In the genomic region with DNA sequence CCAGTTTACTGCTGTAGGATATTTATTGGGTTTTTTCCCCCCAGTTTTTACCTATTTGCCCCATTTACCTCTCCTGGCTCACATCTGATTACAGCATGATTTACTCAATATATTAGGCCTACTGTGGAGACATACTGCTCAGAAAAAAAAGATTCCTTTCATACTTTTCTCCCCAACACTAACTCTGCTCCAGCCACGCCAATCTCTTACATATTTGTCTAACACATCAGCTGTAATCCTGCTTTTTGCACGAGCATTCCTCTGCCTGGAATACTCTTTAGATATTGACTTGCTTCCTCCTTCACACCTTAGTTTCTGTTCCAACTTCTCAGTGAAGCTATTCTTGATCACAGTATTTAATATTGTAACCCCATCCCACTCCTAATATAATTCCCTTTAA, we compare ENCODE assay signal across 22 cellular contexts.
A peak's percentile ranks its signal among the peaks of the same experiment; 100 is the strongest.
DNase-seq lines count a peak whose midpoint lies in the region; ATAC-seq, FAIRE-seq and TF ChIP-seq lines count a peak whose summit lies in the region.
"Had no signal": no experiment of that assay in that cellular context is flagged by ENCODE, and none has a peak within 500 bp of the region (broad histone marks: within the 10 kb centered on the region; RNA-seq: fewer than 3 reads in every experiment).

No MANE protein-coding gene starts in this region.

- H3K9ac ChIP-seq in HepG2 (ENCODE audit: insufficient read depth, low read depth, low read length): no peak overlapping the region

- no TSS peak for BruUV-seq in HepG2 (replicated peaks; lab: Mats Ljungman, UMichigan)

- no peak for TF ChIP-seq POLR2A in HepG2 (IDR thresholded peaks at IDR 0.05; ENCODE audit: insufficient read depth in 1 of 2, low read depth in 2 of 2, low read length in 2 of 2)

- TF ChIP-seq RAD21 in HepG2 (CRISPR knock-in tag; IDR thresholded peaks at IDR 0.05): no peak

- H3K4me1 ChIP-seq in neutrophil (ENCODE audit: control insufficient read depth in 1 of 2, insufficient read depth in 1 of 2, low read depth in 1 of 2, low read length in 1 of 2): peaks cover 28 to 36% of the 10 kb centered on the region in 2 experiments
- no peaks in the 10 kb centered on the region for H3K4me1 ChIP-seq in HepG2 (ENCODE audit: insufficient read depth, low read length)
- H3K4me1 ChIP-seq: psoas muscle, SJSA1, vagina had no signal

- no peak overlapping the region for H3K4me2 ChIP-seq in HepG2 (ENCODE audit: low read depth, low read length)

- TF ChIP-seq EP300 in HepG2 (IDR thresholded peaks at IDR 0.05; ENCODE audit: low read depth in 2 of 2, low read length in 2 of 2) (no peak), HepG2 (CRISPR knock-in tag; IDR thresholded peaks at IDR 0.05; ENCODE audit: borderline replicate concordance) (no peak)

- H3K79me2 ChIP-seq in HepG2 (ENCODE audit: insufficient read depth, low read length): no peaks in the 10 kb centered on the region

- no peak overlapping the region for H2AFZ ChIP-seq in HepG2 (ENCODE audit: low read length)

- intact Hi-C loops in HepG2 (cut with micrococcal nuclease; ENCODE audit: unreplicated experiment): no loop called here

- H3K27ac ChIP-seq in neutrophil: peak overlapping the region; percentile 85
- H3K27ac ChIP-seq in HepG2 (ENCODE audit: extremely low read length, insufficient read depth, low read length): no peak overlapping the region
- H3K27ac ChIP-seq: psoas muscle, SJSA1, vagina, VCaP had no signal

- DNase-seq in AG10803 (ENCODE audit: low read depth) (peak; percentile 59), HS-27A (ENCODE audit: low read depth) (peak; percentile 38), dedifferentiated amniotic fluid mesenchymal stem cell (ENCODE audit: extremely low spot score) (peak; percentile 64), ureter (ENCODE audit: low spot score) (no peak), HepG2 (ENCODE audit: low spot score) (no peak)
- DNase-seq: ACHN; activated CD4-positive, alpha-beta T cell treated with anti-CD3 and anti-CD28 coated beads, Interleukin-2, amount 50 U/mL, for 4 hours; activated gamma-delta T cell treated with Interleukin-2 at 50 U/mL for 16 hours; CD8-positive, alpha-beta memory T cell; DMS79; kidney; NCI-H2227 treated with DMSO at 0.1 percent for 48 hours; nephron progenitor cell; psoas muscle; stimulated activated CD4-positive, alpha-beta T cell treated with anti-CD3 and anti-CD28 coated beads, Interleukin-4, amount 100 ng/mL, for 4 hours; T-helper 2 cell had no signal

- CTCF ChIA-PET in HepG2 (lab: Yijun Ruan, JAX; ENCODE audit: low intra/inter-chr PET ratio, low total read pairs): no interaction called here

- H4K20me1 ChIP-seq in HepG2 (ENCODE audit: insufficient read depth, low read length): no peaks in the 10 kb centered on the region

- in situ Hi-C loops in HepG2 (cut with HindIII; ENCODE audit: extremely low pct_ligation_motif_present, low pct_unique_long_range_greater_than_20kb): no loop called here

- no peak for ATAC-seq in GM18502 (IDR thresholded peaks at IDR 0.05; ENCODE audit: poor library complexity, unreplicated experiment)
- no peak for ATAC-seq in HG02763 (IDR thresholded peaks at IDR 0.05; ENCODE audit: unreplicated experiment)
- no peak for ATAC-seq in HepG2

- H3K36me3 ChIP-seq in neutrophil (no peaks in the 10 kb centered on the region), HepG2 (replicated peaks in 1 of 2; ENCODE audit: control insufficient read depth in 1 of 2, insufficient read depth in 2 of 2, low read length in 2 of 2) (no peaks in the 10 kb centered on the region)
- H3K36me3 ChIP-seq: SJSA1, vagina had no signal

- H3K9me3 ChIP-seq in neutrophil: no peaks in the 10 kb centered on the region
- H3K9me3 ChIP-seq in HepG2 (ENCODE audit: low read length): peaks cover 5% of the 10 kb centered on the region; the same call in 1 of the 2 replicates
- H3K9me3 ChIP-seq: SJSA1, vagina had no signal

- no peak for FAIRE-seq in HepG2 (lab: Jason Lieb, UNC)
- FAIRE-seq: kidney had no signal

- 49% methylated on average over 2 of the region's 2 CpGs for WGBS in HepG2 (ENCODE audit: low lambda C conversion rate)

- H3K27me3 ChIP-seq in neutrophil (no peaks in the 10 kb centered on the region), HepG2 (ENCODE audit: control insufficient read depth in 1 of 2, insufficient read depth in 2 of 2, low read length in 2 of 2) (no peaks in the 10 kb centered on the region)
- H3K27me3 ChIP-seq: SJSA1, vagina had no signal

- TF ChIP-seq CTCF in AG10803 (conservative IDR thresholded peaks at IDR 0.05; ENCODE audit: low read length): no peak
- TF ChIP-seq CTCF in neutrophil (IDR thresholded peaks at IDR 0.05): no peak
- no peak for TF ChIP-seq CTCF in HepG2 (CRISPR knock-in tag; IDR thresholded peaks at IDR 0.05)

- POLR2A ChIA-PET in HepG2 (lab: Yijun Ruan, JAX): no interaction called here

- H3K4me3 ChIP-seq in AG10803 (ENCODE audit: low read length) (no peak overlapping the region), neutrophil (ENCODE audit: low read depth in 1 of 2, low read length in 1 of 2) (peak overlapping the region; percentile 5 to 31), HepG2 (replicated peaks in 1 of 3; ENCODE audit: insufficient read depth in 1 of 3, low read depth in 2 of 3, low read length in 3 of 3) (no peak overlapping the region)
- H3K4me3 ChIP-seq: psoas muscle, SJSA1, vagina had no signal

TF ChIP-seq in HepG2, 621 proteins besides CTCF, POLR2A, EP300 and RAD21:
- TF ChIP-seq ZNF761 (CRISPR knock-in tag; conservative IDR thresholded peaks at IDR 0.05) (no peak), ZNF788 (CRISPR knock-in tag; IDR thresholded peaks at IDR 0.05; ENCODE audit: borderline replicate concordance) (no peak), ZMAT3 (CRISPR knock-in tag; conservative IDR thresholded peaks at IDR 0.05) (no peak), TCF7 (IDR thresholded peaks at IDR 0.05; ENCODE audit: low read depth) (no peak), GATA4 (IDR thresholded peaks at IDR 0.05; ENCODE audit: borderline replicate concordance, low read depth) (no peak), NR2F6 (IDR thresholded peaks at IDR 0.05) (no peak), NR2F6 (CRISPR knock-in tag; IDR thresholded peaks at IDR 0.05) (no peak)
- TF ChIP-seq, protein P1, sequence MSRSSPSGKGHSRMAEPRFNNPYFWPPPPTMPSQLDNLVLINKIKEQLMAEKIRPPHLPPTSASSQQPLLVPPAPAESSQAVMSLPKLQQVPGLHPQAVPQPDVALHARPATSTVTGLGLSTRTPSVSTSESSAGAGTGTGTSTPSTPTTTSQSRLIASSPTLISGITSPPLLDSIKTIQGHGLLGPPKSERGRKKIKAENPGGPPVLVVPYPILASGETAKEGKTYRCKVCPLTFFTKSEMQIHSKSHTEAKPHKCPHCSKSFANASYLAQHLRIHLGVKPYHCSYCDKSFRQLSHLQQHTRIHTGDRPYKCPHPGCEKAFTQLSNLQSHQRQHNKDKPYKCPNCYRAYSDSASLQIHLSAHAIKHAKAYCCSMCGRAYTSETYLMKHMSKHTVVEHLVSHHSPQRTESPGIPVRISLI (CRISPR knock-in tag; IDR thresholded peaks at IDR 0.05; ENCODE audit: borderline replicate concordance): no peak
TF ChIP-seq in HepG2: peak in this region for 0.

Comparison
In these comparisons a context has a peak if more than half of its experiments do, and no peak if none do; other contexts are left out.
1. DNase-seq: peak in AG10803 (single experiment), HS-27A (single experiment) and dedifferentiated amniotic fluid mesenchymal stem cell (single experiment); none in ureter (single experiment) and HepG2 (single experiment).
2. H3K4me3 ChIP-seq: peak in neutrophil (2 of 2); none in AG10803 (single experiment) and HepG2 (0 of 3).